In genomic region chr1:36397378-36398230, GRCh38 we compare ENCODE assay signal across 1 cellular context.
A peak's percentile ranks its signal among the peaks of the same experiment; 100 is the strongest.
TF ChIP-seq lines count a peak whose summit lies in the region.

Gene LSM10 (minus strand): TSS chr1:36397908. CDS start chr1:36394129, 3,779 bp downstream.

TF ChIP-seq in SK-N-SH, 30 proteins besides CTCF, POLR2A, EP300 and RAD21 (continued from another document):
- TF ChIP-seq USF2 (IDR thresholded peaks at IDR 0.05; ENCODE audit: borderline replicate concordance, low read depth, low read length) (peak; percentile 28; the same call in 1 of the 2 replicates), YY1 (IDR thresholded peaks at IDR 0.05; ENCODE audit: low read depth) (peak; percentile 30; the same call in 1 of the 2 replicates), REST (IDR thresholded peaks at IDR 0.05; ENCODE audit: low read depth, low read length) (no peak)
